12 cellular contexts compared by ENCODE assay signal in genomic region chr11:122007611-122008071, GRCh38.
A peak's percentile ranks its signal among the peaks of the same experiment; 100 is the strongest.
DNase-seq lines count a peak whose midpoint lies in the region; TF ChIP-seq lines count a peak whose summit lies in the region.
"Had no signal": no experiment of that assay in that cellular context is flagged by ENCODE, and none has a peak within 500 bp of the region (broad histone marks: within the 10 kb centered on the region; RNA-seq: fewer than 3 reads in every experiment).

No MANE protein-coding gene starts in this region.

- in situ Hi-C loops in SK-MEL-5 (cut with HindIII; ENCODE audit: low pct_unique_long_range_greater_than_20kb, low sequenced_read_pairs) = no loop called here

- H3K27ac Mint-ChIP-seq in neural crest cell (ENCODE audit: unreplicated experiment) = peak overlapping the region; percentile 55
- H3K27ac Mint-ChIP-seq: activated naive CD8-positive, alpha-beta T cell treated with anti-CD3 and anti-CD28 coated beads for 36 hours; GM23338; T-helper 2 cell treated with Interferon-gamma antibody and Interleukin-4, amounts not matched to agents 5 μg/mL and 100 μg/mL, for 36 hours had no signal

- no peaks in the 10 kb centered on the region for H3K9me3 Mint-ChIP-seq in neural crest cell
- H3K9me3 Mint-ChIP-seq: activated naive CD8-positive, alpha-beta T cell treated with anti-CD3 and anti-CD28 coated beads for 36 hours; GM23338; T-helper 2 cell treated with Interferon-gamma antibody and Interleukin-4, amounts not matched to agents 5 μg/mL and 100 μg/mL, for 36 hours had no signal

- no peaks in the 10 kb centered on the region for H3K27me3 Mint-ChIP-seq in neural crest cell (ENCODE audit: low read depth)
- H3K27me3 Mint-ChIP-seq: activated naive CD8-positive, alpha-beta T cell treated with anti-CD3 and anti-CD28 coated beads for 36 hours had no signal

- H3K4me1 Mint-ChIP-seq in neural crest cell = peaks cover 4% of the 10 kb centered on the region
- H3K4me1 Mint-ChIP-seq: GM23338 had no signal

- no peaks in the 10 kb centered on the region for H3K36me3 Mint-ChIP-seq in neural crest cell (ENCODE audit: low read depth)
- H3K36me3 Mint-ChIP-seq: activated naive CD8-positive, alpha-beta T cell treated with anti-CD3 and anti-CD28 coated beads for 36 hours had no signal

- no peak for TF ChIP-seq CTCF in neural crest cell (conservative IDR thresholded peaks at IDR 0.05)

- H3K4me3 Mint-ChIP-seq in neural crest cell = no peak overlapping the region
- H3K4me3 Mint-ChIP-seq: activated naive CD8-positive, alpha-beta T cell treated with anti-CD3 and anti-CD28 coated beads for 36 hours; GM23338; T-helper 2 cell treated with Interferon-gamma antibody and Interleukin-4, amounts not matched to agents 5 μg/mL and 100 μg/mL, for 36 hours had no signal

- DNase-seq in CD1c-positive myeloid dendritic cell (ENCODE audit: extremely low spot score) (peak; percentile 30), SK-MEL-5 (ENCODE audit: low read depth, low spot score) (peak; percentile 42), fibroblast of peridontal ligament (ENCODE audit: extremely low read depth) (peak; percentile 69), neural crest cell (ENCODE audit: low read depth, low spot score) (no peak), NCI-H510A (lab: John Stamatoyannopoulos, UW) (no peak), NCI-H1417 treated with DMSO at 0.1 percent for 48 hours (lab: John Stamatoyannopoulos, UW) (no peak), NCI-H2227 (lab: John Stamatoyannopoulos, UW; ENCODE audit: unreplicated experiment) (no peak)
- DNase-seq in stimulated activated CD4-positive, alpha-beta T cell treated with anti-CD3 and anti-CD28 coated beads, Interleukin-4, amount 100 ng/mL, for 24 hours = no peak
- DNase-seq: activated naive CD8-positive, alpha-beta T cell treated with anti-CD3 and anti-CD28 coated beads for 36 hours; PC-3 had no signal

Comparison
In these comparisons a context has a peak if more than half of its experiments do, and no peak if none do; other contexts are left out.
1. DNase-seq: peak in CD1c-positive myeloid dendritic cell (single experiment), SK-MEL-5 (single experiment) and fibroblast of peridontal ligament (single experiment); none in neural crest cell (single experiment), NCI-H510A (single experiment), NCI-H1417 treated with DMSO at 0.1 percent for 48 hours (single experiment), NCI-H2227 (single experiment) and stimulated activated CD4-positive, alpha-beta T cell treated with anti-CD3 and anti-CD28 coated beads, Interleukin-4, amount 100 ng/mL, for 24 hours (single experiment).